ENCODE assay signal across 1 cellular context in the genomic region with DNA sequence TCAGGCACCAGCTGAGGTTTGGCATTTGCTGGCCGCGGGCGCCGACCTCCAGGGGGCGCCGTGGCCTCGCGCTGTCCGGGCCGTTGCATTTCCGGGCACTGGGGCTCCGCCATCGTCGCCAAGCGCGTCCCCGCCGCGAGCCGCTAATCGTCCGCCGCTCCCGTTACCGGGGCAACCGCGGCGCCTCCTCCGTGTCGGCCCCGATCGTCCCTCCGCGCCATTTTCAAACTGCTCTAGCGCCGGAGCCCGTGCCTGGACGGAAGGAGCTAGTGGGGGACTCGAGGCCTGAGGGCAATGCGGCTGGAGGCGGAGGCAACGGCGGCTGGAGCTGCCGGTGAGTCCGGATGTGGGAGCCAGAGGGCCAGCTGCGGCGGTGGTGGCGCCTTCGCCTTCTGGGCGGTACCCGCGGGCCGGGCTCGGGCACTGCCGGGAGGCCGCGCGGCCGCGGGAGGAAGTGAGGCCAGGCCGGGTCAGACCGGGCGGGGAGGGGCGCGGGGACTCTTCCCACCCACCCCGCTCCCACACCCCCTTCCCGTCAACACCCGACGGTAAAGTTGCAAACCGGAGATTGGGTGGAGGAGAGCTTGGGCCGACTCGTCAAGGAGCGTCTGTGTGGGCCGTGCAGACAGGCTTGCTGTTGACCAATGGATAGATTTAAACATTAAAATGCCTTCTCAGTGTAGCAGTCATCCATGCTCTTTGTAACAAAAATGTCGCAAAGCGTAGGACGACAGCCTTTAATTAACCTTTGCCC.
TF ChIP-seq lines count a peak whose summit lies in the region.

A gene with protein sequence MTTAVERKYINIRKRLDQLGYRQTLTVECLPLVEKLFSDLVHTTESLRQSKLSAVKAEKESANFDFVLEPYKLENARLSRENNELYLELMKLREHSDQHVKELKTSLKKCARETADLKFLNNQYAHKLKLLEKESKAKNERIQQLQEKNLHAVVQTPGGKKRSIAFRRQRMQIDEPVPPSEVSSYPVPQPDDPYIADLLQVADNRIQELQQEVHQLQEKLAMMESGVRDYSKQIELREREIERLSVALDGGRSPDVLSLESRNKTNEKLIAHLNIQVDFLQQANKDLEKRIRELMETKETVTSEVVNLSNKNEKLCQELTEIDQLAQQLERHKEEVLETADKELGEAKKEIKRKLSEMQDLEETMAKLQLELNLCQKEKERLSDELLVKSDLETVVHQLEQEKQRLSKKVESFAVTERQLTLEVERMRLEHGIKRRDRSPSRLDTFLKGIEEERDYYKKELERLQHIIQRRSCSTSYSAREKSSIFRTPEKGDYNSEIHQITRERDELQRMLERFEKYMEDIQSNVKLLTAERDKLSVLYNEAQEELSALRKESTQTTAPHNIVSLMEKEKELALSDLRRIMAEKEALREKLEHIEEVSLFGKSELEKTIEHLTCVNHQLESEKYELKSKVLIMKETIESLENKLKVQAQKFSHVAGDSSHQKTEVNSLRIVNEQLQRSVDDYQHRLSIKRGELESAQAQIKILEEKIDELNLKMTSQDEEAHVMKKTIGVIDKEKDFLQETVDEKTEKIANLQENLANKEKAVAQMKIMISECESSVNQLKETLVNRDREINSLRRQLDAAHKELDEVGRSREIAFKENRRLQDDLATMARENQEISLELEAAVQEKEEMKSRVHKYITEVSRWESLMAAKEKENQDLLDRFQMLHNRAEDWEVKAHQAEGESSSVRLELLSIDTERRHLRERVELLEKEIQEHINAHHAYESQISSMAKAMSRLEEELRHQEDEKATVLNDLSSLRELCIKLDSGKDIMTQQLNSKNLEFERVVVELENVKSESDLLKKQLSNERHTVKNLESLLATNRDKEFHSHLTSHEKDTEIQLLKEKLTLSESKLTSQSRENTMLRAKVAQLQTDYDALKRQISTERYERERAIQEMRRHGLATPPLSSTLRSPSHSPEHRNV (plus strand): TSS at position 220 of the 754 bp plus-strand sequence. CDS start 3,186 bp downstream, outside the sequence.

TF ChIP-seq in HepG2, 621 proteins besides CTCF, POLR2A, EP300 and RAD21 (continued from another document and continues in another):
- TF ChIP-seq, protein P1, sequence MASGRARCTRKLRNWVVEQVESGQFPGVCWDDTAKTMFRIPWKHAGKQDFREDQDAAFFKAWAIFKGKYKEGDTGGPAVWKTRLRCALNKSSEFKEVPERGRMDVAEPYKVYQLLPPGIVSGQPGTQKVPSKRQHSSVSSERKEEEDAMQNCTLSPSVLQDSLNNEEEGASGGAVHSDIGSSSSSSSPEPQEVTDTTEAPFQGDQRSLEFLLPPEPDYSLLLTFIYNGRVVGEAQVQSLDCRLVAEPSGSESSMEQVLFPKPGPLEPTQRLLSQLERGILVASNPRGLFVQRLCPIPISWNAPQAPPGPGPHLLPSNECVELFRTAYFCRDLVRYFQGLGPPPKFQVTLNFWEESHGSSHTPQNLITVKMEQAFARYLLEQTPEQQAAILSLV (CRISPR knock-in tag; IDR thresholded peaks at IDR 0.05; ENCODE audit: borderline replicate concordance) = peak; percentile 95; the same call in 1 of the 2 replicates
- TF ChIP-seq ZNF331 (CRISPR knock-in tag; IDR thresholded peaks at IDR 0.05) = 0 out of 2 replicates have a peak, but pooled peaks have one; percentile 55
- TF ChIP-seq ZKSCAN5 (CRISPR knock-in tag; IDR thresholded peaks at IDR 0.05) = no peak
- peak; percentile 77; the same call in 1 of the 2 replicates for TF ChIP-seq ZBTB42 (CRISPR knock-in tag; IDR thresholded peaks at IDR 0.05)
- peak; percentile 74 for TF ChIP-seq POLR2G (IDR thresholded peaks at IDR 0.05; ENCODE audit: low read depth, low read length)
- peak; percentile 95 for TF ChIP-seq CCDC6 (CRISPR knock-in tag; IDR thresholded peaks at IDR 0.05)
- no peak; the same call in 1 of the 2 replicates for TF ChIP-seq ETV6 (CRISPR knock-in tag; conservative IDR thresholded peaks at IDR 0.05)
- peak; percentile 92 for TF ChIP-seq RFXAP (CRISPR knock-in tag; IDR thresholded peaks at IDR 0.05; ENCODE audit: borderline replicate concordance)
- peak; percentile 71 for TF ChIP-seq XRCC5 (optimal IDR thresholded peaks at IDR 0.05; ENCODE audit: low read length)
- TF ChIP-seq, protein P2, sequence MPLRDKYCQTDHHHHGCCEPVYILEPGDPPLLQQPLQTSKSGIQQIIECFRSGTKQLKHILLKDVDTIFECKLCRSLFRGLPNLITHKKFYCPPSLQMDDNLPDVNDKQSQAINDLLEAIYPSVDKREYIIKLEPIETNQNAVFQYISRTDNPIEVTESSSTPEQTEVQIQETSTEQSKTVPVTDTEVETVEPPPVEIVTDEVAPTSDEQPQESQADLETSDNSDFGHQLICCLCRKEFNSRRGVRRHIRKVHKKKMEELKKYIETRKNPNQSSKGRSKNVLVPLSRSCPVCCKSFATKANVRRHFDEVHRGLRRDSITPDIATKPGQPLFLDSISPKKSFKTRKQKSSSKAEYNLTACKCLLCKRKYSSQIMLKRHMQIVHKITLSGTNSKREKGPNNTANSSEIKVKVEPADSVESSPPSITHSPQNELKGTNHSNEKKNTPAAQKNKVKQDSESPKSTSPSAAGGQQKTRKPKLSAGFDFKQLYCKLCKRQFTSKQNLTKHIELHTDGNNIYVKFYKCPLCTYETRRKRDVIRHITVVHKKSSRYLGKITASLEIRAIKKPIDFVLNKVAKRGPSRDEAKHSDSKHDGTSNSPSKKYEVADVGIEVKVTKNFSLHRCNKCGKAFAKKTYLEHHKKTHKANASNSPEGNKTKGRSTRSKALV (CRISPR knock-in tag; IDR thresholded peaks at IDR 0.05) = peak; percentile 83
- TF ChIP-seq, protein P3, sequence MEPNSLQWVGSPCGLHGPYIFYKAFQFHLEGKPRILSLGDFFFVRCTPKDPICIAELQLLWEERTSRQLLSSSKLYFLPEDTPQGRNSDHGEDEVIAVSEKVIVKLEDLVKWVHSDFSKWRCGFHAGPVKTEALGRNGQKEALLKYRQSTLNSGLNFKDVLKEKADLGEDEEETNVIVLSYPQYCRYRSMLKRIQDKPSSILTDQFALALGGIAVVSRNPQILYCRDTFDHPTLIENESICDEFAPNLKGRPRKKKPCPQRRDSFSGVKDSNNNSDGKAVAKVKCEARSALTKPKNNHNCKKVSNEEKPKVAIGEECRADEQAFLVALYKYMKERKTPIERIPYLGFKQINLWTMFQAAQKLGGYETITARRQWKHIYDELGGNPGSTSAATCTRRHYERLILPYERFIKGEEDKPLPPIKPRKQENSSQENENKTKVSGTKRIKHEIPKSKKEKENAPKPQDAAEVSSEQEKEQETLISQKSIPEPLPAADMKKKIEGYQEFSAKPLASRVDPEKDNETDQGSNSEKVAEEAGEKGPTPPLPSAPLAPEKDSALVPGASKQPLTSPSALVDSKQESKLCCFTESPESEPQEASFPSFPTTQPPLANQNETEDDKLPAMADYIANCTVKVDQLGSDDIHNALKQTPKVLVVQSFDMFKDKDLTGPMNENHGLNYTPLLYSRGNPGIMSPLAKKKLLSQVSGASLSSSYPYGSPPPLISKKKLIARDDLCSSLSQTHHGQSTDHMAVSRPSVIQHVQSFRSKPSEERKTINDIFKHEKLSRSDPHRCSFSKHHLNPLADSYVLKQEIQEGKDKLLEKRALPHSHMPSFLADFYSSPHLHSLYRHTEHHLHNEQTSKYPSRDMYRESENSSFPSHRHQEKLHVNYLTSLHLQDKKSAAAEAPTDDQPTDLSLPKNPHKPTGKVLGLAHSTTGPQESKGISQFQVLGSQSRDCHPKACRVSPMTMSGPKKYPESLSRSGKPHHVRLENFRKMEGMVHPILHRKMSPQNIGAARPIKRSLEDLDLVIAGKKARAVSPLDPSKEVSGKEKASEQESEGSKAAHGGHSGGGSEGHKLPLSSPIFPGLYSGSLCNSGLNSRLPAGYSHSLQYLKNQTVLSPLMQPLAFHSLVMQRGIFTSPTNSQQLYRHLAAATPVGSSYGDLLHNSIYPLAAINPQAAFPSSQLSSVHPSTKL (CRISPR knock-in tag; IDR thresholded peaks at IDR 0.05) = peak; percentile 63
- peak; percentile 86; the same call in 1 of the 2 replicates for TF ChIP-seq NCOA1 (CRISPR knock-in tag; IDR thresholded peaks at IDR 0.05)
- TF ChIP-seq CBX2 (IDR thresholded peaks at IDR 0.05; ENCODE audit: low read depth, low read length) = no peak
- TF ChIP-seq CBX2 (CRISPR knock-in tag; IDR thresholded peaks at IDR 0.05; ENCODE audit: low read depth) = 0 out of 2 replicates have a peak, but pooled peaks have one; percentile 65
- peak; percentile 94 for TF ChIP-seq ZNF605 (CRISPR knock-in tag; IDR thresholded peaks at IDR 0.05)
- TF ChIP-seq, protein P4, sequence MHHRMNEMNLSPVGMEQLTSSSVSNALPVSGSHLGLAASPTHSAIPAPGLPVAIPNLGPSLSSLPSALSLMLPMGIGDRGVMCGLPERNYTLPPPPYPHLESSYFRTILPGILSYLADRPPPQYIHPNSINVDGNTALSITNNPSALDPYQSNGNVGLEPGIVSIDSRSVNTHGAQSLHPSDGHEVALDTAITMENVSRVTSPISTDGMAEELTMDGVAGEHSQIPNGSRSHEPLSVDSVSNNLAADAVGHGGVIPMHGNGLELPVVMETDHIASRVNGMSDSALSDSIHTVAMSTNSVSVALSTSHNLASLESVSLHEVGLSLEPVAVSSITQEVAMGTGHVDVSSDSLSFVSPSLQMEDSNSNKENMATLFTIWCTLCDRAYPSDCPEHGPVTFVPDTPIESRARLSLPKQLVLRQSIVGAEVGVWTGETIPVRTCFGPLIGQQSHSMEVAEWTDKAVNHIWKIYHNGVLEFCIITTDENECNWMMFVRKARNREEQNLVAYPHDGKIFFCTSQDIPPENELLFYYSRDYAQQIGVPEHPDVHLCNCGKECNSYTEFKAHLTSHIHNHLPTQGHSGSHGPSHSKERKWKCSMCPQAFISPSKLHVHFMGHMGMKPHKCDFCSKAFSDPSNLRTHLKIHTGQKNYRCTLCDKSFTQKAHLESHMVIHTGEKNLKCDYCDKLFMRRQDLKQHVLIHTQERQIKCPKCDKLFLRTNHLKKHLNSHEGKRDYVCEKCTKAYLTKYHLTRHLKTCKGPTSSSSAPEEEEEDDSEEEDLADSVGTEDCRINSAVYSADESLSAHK (CRISPR knock-in tag; IDR thresholded peaks at IDR 0.05; ENCODE audit: borderline replicate concordance) = no peak
- TF ChIP-seq ZNF354B (CRISPR knock-in tag; IDR thresholded peaks at IDR 0.05) = no peak
- TF ChIP-seq PHF8 (CRISPR knock-in tag; IDR thresholded peaks at IDR 0.05) = peak; percentile 94
- TF ChIP-seq, protein P5, sequence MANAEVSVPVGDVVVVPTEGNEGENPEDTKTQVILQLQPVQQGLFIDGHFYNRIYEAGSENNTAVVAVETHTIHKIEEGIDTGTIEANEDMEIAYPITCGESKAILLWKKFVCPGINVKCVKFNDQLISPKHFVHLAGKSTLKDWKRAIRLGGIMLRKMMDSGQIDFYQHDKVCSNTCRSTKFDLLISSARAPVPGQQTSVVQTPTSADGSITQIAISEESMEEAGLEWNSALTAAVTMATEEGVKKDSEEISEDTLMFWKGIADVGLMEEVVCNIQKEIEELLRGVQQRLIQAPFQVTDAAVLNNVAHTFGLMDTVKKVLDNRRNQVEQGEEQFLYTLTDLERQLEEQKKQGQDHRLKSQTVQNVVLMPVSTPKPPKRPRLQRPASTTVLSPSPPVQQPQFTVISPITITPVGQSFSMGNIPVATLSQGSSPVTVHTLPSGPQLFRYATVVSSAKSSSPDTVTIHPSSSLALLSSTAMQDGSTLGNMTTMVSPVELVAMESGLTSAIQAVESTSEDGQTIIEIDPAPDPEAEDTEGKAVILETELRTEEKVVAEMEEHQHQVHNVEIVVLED (CRISPR knock-in tag; IDR thresholded peaks at IDR 0.05; ENCODE audit: borderline replicate concordance) = peak; percentile 88
- TF ChIP-seq ASH2L (IDR thresholded peaks at IDR 0.05; ENCODE audit: insufficient read length, low read depth, low read length) = peak; percentile 94
- 0 out of 2 replicates have a peak, but pooled peaks have one; percentile 34 for TF ChIP-seq ZNF672 (CRISPR knock-in tag; IDR thresholded peaks at IDR 0.05)
- no peak for TF ChIP-seq JUND (CRISPR knock-in tag; IDR thresholded peaks at IDR 0.05)
- TF ChIP-seq SRY (CRISPR knock-in tag; IDR thresholded peaks at IDR 0.05) = no peak; the same call in 1 of the 2 replicates
- TF ChIP-seq, protein P6, sequence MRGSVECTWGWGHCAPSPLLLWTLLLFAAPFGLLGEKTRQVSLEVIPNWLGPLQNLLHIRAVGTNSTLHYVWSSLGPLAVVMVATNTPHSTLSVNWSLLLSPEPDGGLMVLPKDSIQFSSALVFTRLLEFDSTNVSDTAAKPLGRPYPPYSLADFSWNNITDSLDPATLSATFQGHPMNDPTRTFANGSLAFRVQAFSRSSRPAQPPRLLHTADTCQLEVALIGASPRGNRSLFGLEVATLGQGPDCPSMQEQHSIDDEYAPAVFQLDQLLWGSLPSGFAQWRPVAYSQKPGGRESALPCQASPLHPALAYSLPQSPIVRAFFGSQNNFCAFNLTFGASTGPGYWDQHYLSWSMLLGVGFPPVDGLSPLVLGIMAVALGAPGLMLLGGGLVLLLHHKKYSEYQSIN (CRISPR knock-in tag; IDR thresholded peaks at IDR 0.05; ENCODE audit: borderline replicate concordance) = no peak
- TF ChIP-seq ARNT2 (CRISPR knock-in tag; IDR thresholded peaks at IDR 0.05; ENCODE audit: low read depth) = peak; percentile 97
- peak; percentile 95 for TF ChIP-seq ZNF501 (CRISPR knock-in tag; IDR thresholded peaks at IDR 0.05)
- TF ChIP-seq PAWR (CRISPR knock-in tag; IDR thresholded peaks at IDR 0.05; ENCODE audit: borderline replicate concordance) = no peak
- TF ChIP-seq, protein P7, sequence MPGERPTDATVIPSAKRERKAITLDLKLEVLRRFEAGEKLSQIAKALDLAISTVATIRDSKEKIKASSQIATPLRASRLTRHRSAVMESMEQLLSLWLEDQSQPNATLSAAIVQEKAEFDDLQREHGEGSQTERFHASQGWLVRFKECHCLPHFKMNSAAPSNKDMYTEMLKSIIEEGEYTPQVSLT (CRISPR knock-in tag; IDR thresholded peaks at IDR 0.05; ENCODE audit: borderline replicate concordance, low read depth) = no peak
- TF ChIP-seq ESRRA (CRISPR knock-in tag; IDR thresholded peaks at IDR 0.05; ENCODE audit: low read depth) = peak; percentile 47; the same call in 1 of the 2 replicates
- peak; percentile 85; the same call in 1 of the 2 replicates for TF ChIP-seq ZMAT3 (CRISPR knock-in tag; conservative IDR thresholded peaks at IDR 0.05)
- TF ChIP-seq, protein P8, sequence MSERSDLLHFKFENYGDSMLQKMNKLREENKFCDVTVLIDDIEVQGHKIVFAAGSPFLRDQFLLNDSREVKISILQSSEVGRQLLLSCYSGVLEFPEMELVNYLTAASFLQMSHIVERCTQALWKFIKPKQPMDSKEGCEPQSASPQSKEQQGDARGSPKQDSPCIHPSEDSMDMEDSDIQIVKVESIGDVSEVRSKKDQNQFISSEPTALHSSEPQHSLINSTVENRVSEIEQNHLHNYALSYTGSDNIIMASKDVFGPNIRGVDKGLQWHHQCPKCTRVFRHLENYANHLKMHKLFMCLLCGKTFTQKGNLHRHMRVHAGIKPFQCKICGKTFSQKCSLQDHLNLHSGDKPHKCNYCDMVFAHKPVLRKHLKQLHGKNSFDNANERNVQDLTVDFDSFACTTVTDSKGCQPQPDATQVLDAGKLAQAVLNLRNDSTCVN (CRISPR knock-in tag; IDR thresholded peaks at IDR 0.05; ENCODE audit: borderline replicate concordance) = 0 out of 2 replicates have a peak, but pooled peaks have one; percentile 36
- peak; percentile 68; the same call in 1 of the 2 replicates for TF ChIP-seq TGIF2 (CRISPR knock-in tag; IDR thresholded peaks at IDR 0.05)
